In the genomic region with DNA sequence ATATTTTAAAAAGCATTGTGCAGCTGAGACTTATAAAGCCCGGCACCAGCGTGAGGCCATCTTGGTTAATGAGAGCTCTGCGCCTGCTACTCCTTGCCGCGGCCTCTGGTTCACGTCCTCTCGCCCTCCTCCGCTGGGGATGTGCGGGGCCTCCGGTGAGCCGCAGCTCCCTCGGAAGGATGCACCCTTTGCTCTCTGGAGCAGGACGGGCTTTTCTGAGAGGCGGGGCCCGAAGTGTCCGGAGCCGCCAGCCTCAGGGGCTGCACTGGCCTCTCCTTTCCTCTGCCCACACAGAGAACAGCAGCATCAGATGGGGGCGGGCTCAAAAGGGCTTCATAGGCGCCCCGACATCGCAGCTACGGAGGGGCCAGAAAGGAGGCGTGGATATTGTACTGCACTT, we compare ENCODE assay signal across 9 cellular contexts.
DNase-seq lines count a peak whose midpoint lies in the region; TF ChIP-seq lines count a peak whose summit lies in the region.
"Had no signal": no experiment of that assay in that cellular context is flagged by ENCODE, and none has a peak within 500 bp of the region (broad histone marks: within the 10 kb centered on the region; RNA-seq: fewer than 3 reads in every experiment).

No MANE protein-coding gene starts in this region.

- H3F3A ChIP-seq in neural cell (ENCODE audit: insufficient read depth, low read length, poor library complexity, severe bottlenecking): no peaks in the 10 kb centered on the region

- POLR2A ChIA-PET in AG04450 (lab: Yijun Ruan, JAX): interaction anchor here (0.7 kb wide), 1 partner anchor 48 kb away, joined by 6 read pairs; no protein-coding TSS in a partner anchor

- H3K36me3 ChIP-seq in neural cell (ENCODE audit: insufficient read depth, low read length): no peaks in the 10 kb centered on the region
- no peaks in the 10 kb centered on the region for H3K36me3 ChIP-seq in SJCRH30

- TF ChIP-seq RAD21 in neural cell (conservative IDR thresholded peaks at IDR 0.05): no peak

- H3K4me3 ChIP-seq in AG04450 (ENCODE audit: low read depth, low read length) (peak overlapping the region; percentile 48), foreskin fibroblast (ENCODE audit: low read depth in 1 of 2, low read length in 2 of 2) (peak overlapping the region; percentile 51 to 56), neural cell (ENCODE audit: low read length) (peak overlapping the region; percentile 35), SJCRH30 (no peak overlapping the region)
- H3K4me3 ChIP-seq: PC-9 had no signal

- no peaks in the 10 kb centered on the region for H3K9me2 ChIP-seq in neural cell (ENCODE audit: insufficient read depth, low read length)

- H3K27me3 ChIP-seq in AG04450 (ENCODE audit: control insufficient read depth, insufficient read depth, low read length) (no peaks in the 10 kb centered on the region), neural cell (ENCODE audit: insufficient read depth, low read depth, low read length) (no peaks in the 10 kb centered on the region), SJCRH30 (peaks cover 15% of the 10 kb centered on the region; the same call in 1 of the 2 replicates)

- H3K27ac ChIP-seq in AG04450 (ENCODE audit: low read depth, low read length) (no peak overlapping the region), neural cell (ENCODE audit: low read length) (no peak overlapping the region), SJCRH30 (no peak overlapping the region)
- H3K27ac ChIP-seq: PC-9 had no signal

- no peak overlapping the region for H3K4me2 ChIP-seq in neural cell (ENCODE audit: low read length)
- H3K4me2 ChIP-seq: PC-9 had no signal

- H4K20me1 ChIP-seq in neural cell (ENCODE audit: insufficient read depth): no peaks in the 10 kb centered on the region

- CTCF ChIA-PET in AG04450 (lab: Charles Lee): interaction anchor here (0.5 to 2.6 kb wide), 59 partner anchors 10 to 668 kb away, joined by 3 to 39 read pairs (median 4); a partner anchor contains a TSS

- H3K9ac ChIP-seq in neural cell (ENCODE audit: low read length): peak overlapping the region; percentile 20

- TF ChIP-seq CTCF in AG04450 (IDR thresholded peaks at IDR 0.05; ENCODE audit: low read depth, low read length) (no peak), foreskin fibroblast (IDR thresholded peaks at IDR 0.05; ENCODE audit: low read depth, low read length) (no peak), neural cell (IDR thresholded peaks at IDR 0.05; ENCODE audit: poor library complexity, severe bottlenecking) (no peak)

- no peak overlapping the region for H2AFZ ChIP-seq in neural cell (ENCODE audit: low read depth, low read length)
- H2AFZ ChIP-seq: PC-9 had no signal

- no peak for TF ChIP-seq EP300 in neural cell (conservative IDR thresholded peaks at IDR 0.05; ENCODE audit: poor library complexity, severe bottlenecking)

- H3K4me1 ChIP-seq in SJCRH30: no peaks in the 10 kb centered on the region

- DNase-seq in AG04450 (ENCODE audit: low read depth, low spot score) (no peak), NCI-H510A treated with DMSO at 0.1 percent for 48 hours (lab: John Stamatoyannopoulos, UW) (peak; percentile 66), foreskin fibroblast (peak; percentile 14 to 41), NCI-H82 treated with DMSO at 0.1 percent for 48 hours (lab: John Stamatoyannopoulos, UW; ENCODE audit: unreplicated experiment) (no peak), SJCRH30 (no peak), SHP77 (lab: John Stamatoyannopoulos, UW) (no peak)
- no peak for DNase-seq in activated effector memory CD4-positive, alpha-beta T cell treated with anti-CD3 and anti-CD28 coated beads, Interleukin-2, amount 50 U/mL, for 16 hours

- H3K79me2 ChIP-seq in neural cell (replicated peaks; ENCODE audit: insufficient read depth, low read length): no peaks in the 10 kb centered on the region

- no peaks in the 10 kb centered on the region for H3K9me3 ChIP-seq in AG04450 (ENCODE audit: control insufficient read depth, insufficient read depth, low read length)
- H3K9me3 ChIP-seq in neural cell (ENCODE audit: low read length): no peaks in the 10 kb centered on the region
- H3K9me3 ChIP-seq in SJCRH30 (replicated peaks): no peaks in the 10 kb centered on the region

TF ChIP-seq in neural cell, 6 proteins besides CTCF, POLR2A, EP300 and RAD21:
- TF ChIP-seq, protein P1, sequence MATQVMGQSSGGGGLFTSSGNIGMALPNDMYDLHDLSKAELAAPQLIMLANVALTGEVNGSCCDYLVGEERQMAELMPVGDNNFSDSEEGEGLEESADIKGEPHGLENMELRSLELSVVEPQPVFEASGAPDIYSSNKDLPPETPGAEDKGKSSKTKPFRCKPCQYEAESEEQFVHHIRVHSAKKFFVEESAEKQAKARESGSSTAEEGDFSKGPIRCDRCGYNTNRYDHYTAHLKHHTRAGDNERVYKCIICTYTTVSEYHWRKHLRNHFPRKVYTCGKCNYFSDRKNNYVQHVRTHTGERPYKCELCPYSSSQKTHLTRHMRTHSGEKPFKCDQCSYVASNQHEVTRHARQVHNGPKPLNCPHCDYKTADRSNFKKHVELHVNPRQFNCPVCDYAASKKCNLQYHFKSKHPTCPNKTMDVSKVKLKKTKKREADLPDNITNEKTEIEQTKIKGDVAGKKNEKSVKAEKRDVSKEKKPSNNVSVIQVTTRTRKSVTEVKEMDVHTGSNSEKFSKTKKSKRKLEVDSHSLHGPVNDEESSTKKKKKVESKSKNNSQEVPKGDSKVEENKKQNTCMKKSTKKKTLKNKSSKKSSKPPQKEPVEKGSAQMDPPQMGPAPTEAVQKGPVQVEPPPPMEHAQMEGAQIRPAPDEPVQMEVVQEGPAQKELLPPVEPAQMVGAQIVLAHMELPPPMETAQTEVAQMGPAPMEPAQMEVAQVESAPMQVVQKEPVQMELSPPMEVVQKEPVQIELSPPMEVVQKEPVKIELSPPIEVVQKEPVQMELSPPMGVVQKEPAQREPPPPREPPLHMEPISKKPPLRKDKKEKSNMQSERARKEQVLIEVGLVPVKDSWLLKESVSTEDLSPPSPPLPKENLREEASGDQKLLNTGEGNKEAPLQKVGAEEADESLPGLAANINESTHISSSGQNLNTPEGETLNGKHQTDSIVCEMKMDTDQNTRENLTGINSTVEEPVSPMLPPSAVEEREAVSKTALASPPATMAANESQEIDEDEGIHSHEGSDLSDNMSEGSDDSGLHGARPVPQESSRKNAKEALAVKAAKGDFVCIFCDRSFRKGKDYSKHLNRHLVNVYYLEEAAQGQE (IDR thresholded peaks at IDR 0.05; ENCODE audit: borderline replicate concordance): no peak
- no peak for TF ChIP-seq SMC3 (conservative IDR thresholded peaks at IDR 0.05; ENCODE audit: poor library complexity)
- TF ChIP-seq POLR2AphosphoS5 (IDR thresholded peaks at IDR 0.05): no peak
- TF ChIP-seq MXI1 (conservative IDR thresholded peaks at IDR 0.05; ENCODE audit: poor library complexity, severe bottlenecking): no peak
- no peak for TF ChIP-seq TAF1 (IDR thresholded peaks at IDR 0.05; ENCODE audit: low read depth)
- TF ChIP-seq EZH2 (IDR thresholded peaks at IDR 0.05; ENCODE audit: borderline replicate concordance, insufficient read depth, low read length, poor library complexity, severe bottlenecking): no peak
TF ChIP-seq in neural cell: peak in this region for 0.

Comparison
In these comparisons a context has a peak if more than half of its experiments do, and no peak if none do; other contexts are left out.
1. DNase-seq: peak in NCI-H510A treated with DMSO at 0.1 percent for 48 hours (single experiment) and foreskin fibroblast (2 of 2); none in AG04450 (single experiment), NCI-H82 treated with DMSO at 0.1 percent for 48 hours (single experiment), activated effector memory CD4-positive, alpha-beta T cell treated with anti-CD3 and anti-CD28 coated beads, Interleukin-2, amount 50 U/mL, for 16 hours (single experiment), SJCRH30 (0 of 2) and SHP77 (0 of 2).